In genomic region chr7:39459606-39460090, GRCh38 we compare ENCODE assay signal across 20 cellular contexts.
"Had no signal": no experiment of that assay in that cellular context is flagged by ENCODE, and none has a peak within 500 bp of the region (broad histone marks: within the 10 kb centered on the region; RNA-seq: fewer than 3 reads in every experiment).

No MANE protein-coding gene starts in this region.

- ATAC-seq: activated CD4-positive, CD25-positive, alpha-beta regulatory T cell treated with anti-CD3 and anti-CD28 coated beads, Interleukin-2, amount 50 U/mL, for 24 hours; activated CD8-positive, alpha-beta T cell treated with anti-CD3 and anti-CD28 coated beads, Interleukin-2, amount 10 ng/mL, durations not matched to agents 7 days and 5 days; activated naive CD8-positive, alpha-beta T cell treated with anti-CD3 and anti-CD28 coated beads, Interleukin-2, amount 50 U/mL, for 24 hours; body of pancreas; foreskin keratinocyte; left lung; naive thymus-derived CD8-positive, alpha-beta T cell; stimulated activated effector memory CD8-positive, alpha-beta T cell treated with anti-CD3 and anti-CD28 coated beads, Interleukin-12 subunit alpha, Interleukin-12 subunit beta, amount 100 ng/mL, for 72 hours; stimulated activated naive CD8-positive, alpha-beta T cell treated with anti-CD3 and anti-CD28 coated beads, Interleukin-15, amount 100 ng/mL, for 72 hours had no signal

- H3K9ac ChIP-seq: parathyroid adenoma had no signal

- H3K4me1 ChIP-seq: body of pancreas, foreskin keratinocyte, left lung, parathyroid adenoma, tibial artery had no signal

- H3K9me3 ChIP-seq: body of pancreas, left lung, tibial artery had no signal

- H3K4me3 ChIP-seq: body of pancreas, cardiac muscle cell, left lung, lung, tibial artery had no signal

- H3K27me3 ChIP-seq: body of pancreas, cardiac muscle cell, left lung, tibial artery had no signal

- DNase-seq: activated CD4-positive, alpha-beta T cell treated with anti-CD3 and anti-CD28 coated beads, Interleukin-2, amount 10 ng/mL, durations not matched to agents 7 days and 5 days; activated CD8-positive, alpha-beta T cell treated with anti-CD3 and anti-CD28 coated beads, Interleukin-2, amount 10 ng/mL, durations not matched to agents 7 days and 5 days; activated gamma-delta T cell; activated naive CD4-positive, alpha-beta T cell treated with anti-CD3 and anti-CD28 coated beads, Interleukin-2, amount 50 U/mL, for 16 hours; activated naive CD8-positive, alpha-beta T cell treated with anti-CD3 and anti-CD28 coated beads, Interleukin-2, amount 50 U/mL, for 24 hours; body of pancreas; effector CD4-positive, alpha-beta T cell; foreskin keratinocyte; kidney; left lung; naive thymus-derived CD8-positive, alpha-beta T cell; right cardiac atrium; stimulated activated CD4-positive, alpha-beta T cell treated with anti-CD3 and anti-CD28 coated beads, Interleukin-1b, Interleukin-23, amount 100 ng/mL, for 48 hours; stimulated activated naive CD8-positive, alpha-beta T cell treated with anti-CD3 and anti-CD28 coated beads, Interleukin-15, amount 100 ng/mL, for 72 hours; tibial artery had no signal

- H3K27ac ChIP-seq: body of pancreas, cardiac muscle cell, foreskin keratinocyte, left lung, parathyroid adenoma, tibial artery had no signal

- H3K36me3 ChIP-seq: cardiac muscle cell, left lung, tibial artery had no signal

- H3K79me2 ChIP-seq: parathyroid adenoma had no signal

- H2AFZ ChIP-seq: parathyroid adenoma had no signal
